Comparison of ENCODE assay signal across 24 cellular contexts in genomic region chr22:43473441-43473840, GRCh38.
"Had no signal": no experiment of that assay in that cellular context is flagged by ENCODE, and none has a peak within 500 bp of the region (broad histone marks: within the 10 kb centered on the region; RNA-seq: fewer than 3 reads in every experiment).

No MANE protein-coding gene starts in this region.

- H2AFZ ChIP-seq: parathyroid adenoma had no signal

- H3K4me3 ChIP-seq: ovary, psoas muscle, sigmoid colon, suprapubic skin, testis, tibial artery, transverse colon, upper lobe of right lung, uterus had no signal

- H3K79me2 ChIP-seq: parathyroid adenoma had no signal

- H3K36me3 ChIP-seq: ovary, right lobe of liver, sigmoid colon, suprapubic skin, tibial artery, transverse colon, upper lobe of right lung, uterus had no signal

- H3K9me3 ChIP-seq: ovary, psoas muscle, right lobe of liver, sigmoid colon, suprapubic skin, testis, tibial artery, transverse colon, upper lobe of right lung, uterus had no signal

- H3K27me3 ChIP-seq: ovary, right lobe of liver, testis, uterus had no signal

- H3K9ac ChIP-seq: parathyroid adenoma had no signal

- H3K4me1 ChIP-seq: parathyroid adenoma, psoas muscle, sigmoid colon, suprapubic skin, tibial artery, transverse colon, upper lobe of right lung, uterus had no signal

- DNase-seq: nephron progenitor cell; occipital lobe; ovary; psoas muscle; right cardiac atrium; right lobe of liver; sigmoid colon; small intestine; stimulated activated CD4-positive, alpha-beta T cell treated with anti-CD3 and anti-CD28 coated beads, Interleukin-12 subunit alpha, Interleukin-12 subunit beta, amount 100 ng/mL, for 4 hours; stimulated activated CD4-positive, alpha-beta T cell treated with anti-CD3 and anti-CD28 coated beads, Interleukin-1b, Interleukin-23, amount 100 ng/mL, for 48 hours; stimulated activated CD4-positive, alpha-beta T cell treated with anti-CD3 and anti-CD28 coated beads, Interleukin-4, amount 100 ng/mL, for 1 hour; stimulated activated CD4-positive, alpha-beta T cell treated with anti-CD3 and anti-CD28 coated beads, Interleukin-4, amount 100 ng/mL, for 4 hours; stimulated activated CD8-positive, alpha-beta memory T cell treated with anti-CD3 and anti-CD28 coated beads, Interleukin-4, amount 100 ng/mL, for 48 hours; stimulated activated naive CD4-positive, alpha-beta T cell; stimulated activated naive CD8-positive, alpha-beta T cell treated with anti-CD3 and anti-CD28 coated beads, Interleukin-15, amount 100 ng/mL, for 72 hours; stimulated activated naive CD8-positive, alpha-beta T cell treated with anti-CD3 and anti-CD28 coated beads, Interleukin-15, Interleukin-2, amounts not matched to agents 100 U/mL and 50 U/mL, for 24 hours; substantia nigra; testis; tibial artery; transverse colon; upper lobe of right lung; uterus had no signal

- H3K27ac ChIP-seq: ovary, parathyroid adenoma, psoas muscle, sigmoid colon, suprapubic skin, testis, tibial artery, transverse colon, upper lobe of right lung, uterus had no signal
